10 cellular contexts compared by ENCODE assay signal in genomic region chr4:56641494-56642051, GRCh38. TPM values are rescaled to one million over a fixed set of nuclear protein-coding genes. Genes with fewer than 3 reads are reported as not detected.
DNase-seq lines count a peak whose midpoint lies in the region; ATAC-seq and TF ChIP-seq lines count a peak whose summit lies in the region.
"Had no signal": no experiment of that assay in that cellular context is flagged by ENCODE, and none has a peak within 500 bp of the region (broad histone marks: within the 10 kb centered on the region; RNA-seq: fewer than 3 reads in every experiment).

No MANE protein-coding gene starts in this region.

- CTCF ChIA-PET in Panc1 (lab: Charles Lee) (no interaction called here), GM10248 (lab: Yijun Ruan, JAX) (interaction anchor here (1.0 to 5.3 kb wide), 3 partner anchors 8 to 17 kb away, joined by 3 to 27 read pairs (median 7); no protein-coding TSS in a partner anchor)

- H3K9me3 ChIP-seq in Panc1 (ENCODE audit: control insufficient read depth, insufficient read depth, low read depth, low read length) = no peaks in the 10 kb centered on the region
- H3K9me3 ChIP-seq: pancreas had no signal

- intact Hi-C loops in Panc1 (cut with micrococcal nuclease; ENCODE audit: unreplicated experiment) = no loop called here

- no peak overlapping the region for H3K4me3 ChIP-seq in Panc1 (ENCODE audit: low read depth in 2 of 2, low read length in 2 of 2)
- H3K4me3 ChIP-seq: pancreas had no signal

- no peaks in the 10 kb centered on the region for H3K4me1 ChIP-seq in Panc1 (ENCODE audit: control insufficient read depth, insufficient read depth, low read length)
- H3K4me1 ChIP-seq: pancreas had no signal

- POLR2A ChIA-PET in Panc1 (lab: Charles Lee) (interaction anchor here (0.6 kb wide), 1 partner anchor 123 kb away, joined by 9 read pairs; no protein-coding TSS in a partner anchor), GM10248 (lab: Yijun Ruan, JAX) (no interaction called here)

- DNase-seq in GM04503 (ENCODE audit: low read depth) = peak; percentile 84
- peak; percentile 64 for DNase-seq in Panc1 (ENCODE audit: low read depth, low spot score)
- DNase-seq in epithelial cell of prostate (ENCODE audit: low read depth, low spot score) = peak; percentile 72
- DNase-seq in pulmonary artery endothelial cell (ENCODE audit: low read depth, low spot score) = peak; percentile 58
- DNase-seq in SHP77 treated with DMSO at 0.1 percent for 48 hours (lab: John Stamatoyannopoulos, UW) = no peak
- no peak for DNase-seq in GM10248 (ENCODE audit: extremely low spot score)
- DNase-seq: pancreas; stimulated activated CD8-positive, alpha-beta memory T cell treated with anti-CD3 and anti-CD28 coated beads, Interleukin-4, amount 100 ng/mL, for 48 hours had no signal

- ATAC-seq in Panc1 (peak; percentile 66; the same call in 1 of the 2 replicates), GM18868 (IDR thresholded peaks at IDR 0.05; ENCODE audit: unreplicated experiment) (no peak), HG02870 (IDR thresholded peaks at IDR 0.05; ENCODE audit: unreplicated experiment) (no peak)
- ATAC-seq: pancreas had no signal

- no TSS peak for BruUV-seq in Panc1 (replicated peaks; lab: Mats Ljungman, UMichigan)

- no peak overlapping the region for H3K27ac ChIP-seq in Panc1 (ENCODE audit: low read length)
- peak overlapping the region; percentile 94 for H3K27ac ChIP-seq in epithelial cell of prostate
- H3K27ac ChIP-seq: pancreas had no signal

- TF ChIP-seq CTCF in Panc1 (IDR thresholded peaks at IDR 0.05) = no peak; the same call in 1 of the 2 replicates
- no peak for TF ChIP-seq CTCF in GM10248 (IDR thresholded peaks at IDR 0.05; ENCODE audit: control extremely low read depth, extremely low read depth, low read depth, missing control alignments)

- in situ Hi-C loops in Panc1 (cut with HindIII; ENCODE audit: low pct_unique_long_range_greater_than_20kb, low sequenced_read_pairs) = no loop called here

- H3K27me3 ChIP-seq in Panc1 (ENCODE audit: control insufficient read depth, insufficient read depth, low read length) = no peaks in the 10 kb centered on the region
- H3K27me3 ChIP-seq: pancreas had no signal

- H3K36me3 ChIP-seq in Panc1 (ENCODE audit: control insufficient read depth, insufficient read depth, low read length) = no peaks in the 10 kb centered on the region
- H3K36me3 ChIP-seq: pancreas had no signal

RNA-seq across cellular contexts. Expression of gene HOPX, which starts 39.5 kb away (rescaled TPM):
- total RNA-seq in Panc1 (2021; ENCODE audit: unreplicated experiment) (not detected), pulmonary artery endothelial cell (0.21 and 28.1 TPM in 2 replicates)
- polyA plus RNA-seq in Panc1 (2012; ENCODE audit: insufficient read length) = 0.27 TPM

Comparison
In these comparisons a context has a peak if more than half of its experiments do, and no peak if none do; other contexts are left out.
1. DNase-seq: peak in GM04503 (single experiment), Panc1 (single experiment), epithelial cell of prostate (single experiment) and pulmonary artery endothelial cell (single experiment); none in SHP77 treated with DMSO at 0.1 percent for 48 hours (single experiment) and GM10248 (single experiment).